In the genomic region with DNA sequence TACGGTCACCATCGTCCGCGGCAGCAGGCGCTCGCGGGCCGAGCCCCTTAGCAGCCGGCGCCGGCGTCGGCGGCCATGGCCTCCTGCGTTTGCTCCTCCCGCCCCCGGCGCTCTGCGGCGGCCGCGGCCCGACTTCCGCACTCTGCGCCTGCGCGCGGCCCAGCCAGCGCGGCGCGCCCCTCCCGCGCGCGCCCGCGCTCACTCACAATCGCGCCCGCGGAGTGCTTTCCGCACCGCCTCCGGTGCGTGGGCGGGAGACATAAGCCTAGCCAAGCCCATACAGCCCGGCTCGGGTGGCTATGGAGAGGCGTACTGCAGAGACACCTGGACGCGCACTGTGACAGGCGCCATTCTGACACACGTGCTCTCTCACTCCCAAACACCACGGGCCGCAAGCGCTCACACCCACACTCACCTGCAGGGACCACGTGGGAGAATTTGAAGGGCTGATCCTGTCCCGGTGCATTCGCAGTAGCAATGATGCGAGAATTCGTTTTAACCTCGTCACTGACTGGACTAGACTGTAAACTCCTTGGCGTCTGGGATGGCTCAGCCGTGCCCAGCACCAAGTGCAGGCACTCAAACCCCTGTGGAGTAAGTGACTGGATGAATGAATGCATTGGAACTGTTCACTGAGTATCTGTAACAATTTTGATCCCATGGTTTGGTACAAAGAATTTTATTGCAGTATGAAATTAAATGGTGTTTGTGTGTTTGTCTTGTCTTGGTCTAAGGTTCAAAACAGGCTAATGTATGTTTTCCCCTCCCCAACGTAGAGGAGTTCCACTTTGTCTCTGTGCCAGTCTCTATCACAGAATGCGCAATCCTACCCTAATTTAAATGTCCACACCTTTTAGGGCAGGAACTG, we compare ENCODE assay signal across 1 cellular context.
A peak's percentile ranks its signal among the peaks of the same experiment; 100 is the strongest.
TF ChIP-seq lines count a peak whose summit lies in the region.

A gene with protein sequence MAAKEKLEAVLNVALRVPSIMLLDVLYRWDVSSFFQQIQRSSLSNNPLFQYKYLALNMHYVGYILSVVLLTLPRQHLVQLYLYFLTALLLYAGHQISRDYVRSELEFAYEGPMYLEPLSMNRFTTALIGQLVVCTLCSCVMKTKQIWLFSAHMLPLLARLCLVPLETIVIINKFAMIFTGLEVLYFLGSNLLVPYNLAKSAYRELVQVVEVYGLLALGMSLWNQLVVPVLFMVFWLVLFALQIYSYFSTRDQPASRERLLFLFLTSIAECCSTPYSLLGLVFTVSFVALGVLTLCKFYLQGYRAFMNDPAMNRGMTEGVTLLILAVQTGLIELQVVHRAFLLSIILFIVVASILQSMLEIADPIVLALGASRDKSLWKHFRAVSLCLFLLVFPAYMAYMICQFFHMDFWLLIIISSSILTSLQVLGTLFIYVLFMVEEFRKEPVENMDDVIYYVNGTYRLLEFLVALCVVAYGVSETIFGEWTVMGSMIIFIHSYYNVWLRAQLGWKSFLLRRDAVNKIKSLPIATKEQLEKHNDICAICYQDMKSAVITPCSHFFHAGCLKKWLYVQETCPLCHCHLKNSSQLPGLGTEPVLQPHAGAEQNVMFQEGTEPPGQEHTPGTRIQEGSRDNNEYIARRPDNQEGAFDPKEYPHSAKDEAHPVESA (minus strand): TSS at position 116 of the 868 bp plus-strand sequence. CDS start 5,936 bp downstream, outside the sequence.

TF ChIP-seq in IMR-90, 13 proteins besides CTCF, POLR2A, EP300 and RAD21:
- peak; percentile 67 for TF ChIP-seq BHLHE40 (IDR thresholded peaks at IDR 0.05; ENCODE audit: low read depth, low read length)
- TF ChIP-seq FOS (IDR thresholded peaks at IDR 0.05; ENCODE audit: low read depth, low read length) = no peak
- no peak for TF ChIP-seq SMC3 (IDR thresholded peaks at IDR 0.05; ENCODE audit: low read depth, low read length)
- TF ChIP-seq, protein P1, sequence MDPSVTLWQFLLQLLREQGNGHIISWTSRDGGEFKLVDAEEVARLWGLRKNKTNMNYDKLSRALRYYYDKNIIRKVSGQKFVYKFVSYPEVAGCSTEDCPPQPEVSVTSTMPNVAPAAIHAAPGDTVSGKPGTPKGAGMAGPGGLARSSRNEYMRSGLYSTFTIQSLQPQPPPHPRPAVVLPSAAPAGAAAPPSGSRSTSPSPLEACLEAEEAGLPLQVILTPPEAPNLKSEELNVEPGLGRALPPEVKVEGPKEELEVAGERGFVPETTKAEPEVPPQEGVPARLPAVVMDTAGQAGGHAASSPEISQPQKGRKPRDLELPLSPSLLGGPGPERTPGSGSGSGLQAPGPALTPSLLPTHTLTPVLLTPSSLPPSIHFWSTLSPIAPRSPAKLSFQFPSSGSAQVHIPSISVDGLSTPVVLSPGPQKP (IDR thresholded peaks at IDR 0.05; ENCODE audit: borderline replicate concordance, low read depth, low read length) = no peak
- peak; percentile 96 for TF ChIP-seq MXI1 (IDR thresholded peaks at IDR 0.05; ENCODE audit: borderline replicate concordance, low read depth, low read length)
- TF ChIP-seq, protein P2, sequence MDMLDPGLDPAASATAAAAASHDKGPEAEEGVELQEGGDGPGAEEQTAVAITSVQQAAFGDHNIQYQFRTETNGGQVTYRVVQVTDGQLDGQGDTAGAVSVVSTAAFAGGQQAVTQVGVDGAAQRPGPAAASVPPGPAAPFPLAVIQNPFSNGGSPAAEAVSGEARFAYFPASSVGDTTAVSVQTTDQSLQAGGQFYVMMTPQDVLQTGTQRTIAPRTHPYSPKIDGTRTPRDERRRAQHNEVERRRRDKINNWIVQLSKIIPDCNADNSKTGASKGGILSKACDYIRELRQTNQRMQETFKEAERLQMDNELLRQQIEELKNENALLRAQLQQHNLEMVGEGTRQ (IDR thresholded peaks at IDR 0.05; ENCODE audit: low read depth, low read length) = peak; percentile 71
- no peak for TF ChIP-seq RCOR1 (IDR thresholded peaks at IDR 0.05; ENCODE audit: insufficient replicate concordance, low read length)
- peak; percentile 86; the same call in 1 of the 2 replicates for TF ChIP-seq MAZ (IDR thresholded peaks at IDR 0.05; ENCODE audit: borderline replicate concordance, low read depth, low read length)
TF ChIP-seq in IMR-90: peak in this region for 4.
